ENCODE assay signal across 17 cellular contexts in genomic region chr11:102426000-102426399, GRCh38. TPM values are rescaled to one million over a fixed set of nuclear protein-coding genes. Genes with fewer than 3 reads are reported as not detected.
DNase-seq lines count a peak whose midpoint lies in the region; ATAC-seq and TF ChIP-seq lines count a peak whose summit lies in the region.
"Had no signal": no experiment of that assay in that cellular context is flagged by ENCODE, and none has a peak within 500 bp of the region (broad histone marks: within the 10 kb centered on the region; RNA-seq: fewer than 3 reads in every experiment).

No MANE protein-coding gene starts in this region.

- peaks cover 18% of the 10 kb centered on the region for H3K36me3 Mint-ChIP-seq in CD4-positive, CD25-positive, alpha-beta regulatory T cell
- peaks cover 28% of the 10 kb centered on the region for H3K36me3 Mint-ChIP-seq in Caco-2 (ENCODE audit: insufficient read depth, unreplicated experiment)
- H3K36me3 Mint-ChIP-seq in activated CD8-positive, alpha-beta T cell treated with anti-CD3 and anti-CD28 coated beads, Interleukin-2, amount 10 ng/mL, durations not matched to agents 7 days and 5 days (ENCODE audit: low read depth): peaks cover 72% of the 10 kb centered on the region
- H3K36me3 Mint-ChIP-seq: natural killer cell treated with Interleukin-12 subunit alpha and Interleukin-12 subunit beta and Interleukin-15 and Interleukin-18, amount 100 ng/mL, for 72 hours had no signal

- intact Hi-C loops in Caco-2 (cut with micrococcal nuclease; ENCODE audit: unreplicated experiment): loop anchor here (1.0 to 2.0 kb wide), 3 partner anchors 25 to 69 kb away; no protein-coding TSS in a partner anchor

- CTCF ChIA-PET in Caco-2 (lab: Charles Lee): interaction anchor here (0.8 to 3.5 kb wide), 5 partner anchors 20 to 158 kb away, joined by 3 to 23 read pairs (median 4); no protein-coding TSS in a partner anchor
- CTCF ChIA-PET in activated CD8-positive, alpha-beta T cell treated with anti-CD3 and anti-CD28 coated beads, Interleukin-2, amount 10 ng/mL, durations not matched to agents 7 days and 5 days (lab: Charles Lee): interaction anchor here (0.9 to 1.3 kb wide), 4 partner anchors 34 to 240 kb away, joined by 3 to 4 read pairs (median 4); no protein-coding TSS in a partner anchor

- ATAC-seq in CD4-positive, CD25-positive, alpha-beta regulatory T cell (ENCODE audit: low read depth in 2 of 2): no peak
- ATAC-seq in activated CD8-positive, alpha-beta T cell treated with anti-CD3 and anti-CD28 coated beads, Interleukin-2, amount 10 ng/mL, durations not matched to agents 7 days and 5 days: no peak
- ATAC-seq in HG03571 (IDR thresholded peaks at IDR 0.05; ENCODE audit: unreplicated experiment): no peak
- no peak for ATAC-seq in GM19455 (IDR thresholded peaks at IDR 0.05; ENCODE audit: unreplicated experiment)
- ATAC-seq in HG03432 (IDR thresholded peaks at IDR 0.05; ENCODE audit: unreplicated experiment): no peak
- ATAC-seq: natural killer cell treated with Interleukin-12 subunit alpha and Interleukin-12 subunit beta and Interleukin-15 and Interleukin-18, amount 100 ng/mL, for 72 hours; stimulated activated memory B cell treated with anti-CD40 and anti-IgM and Interleukin-4, amounts not matched to agents 10 μg/mL and 1 μg/mL and 100 μg/mL, for 72 hours had no signal

- no peak for DNase-seq in CD4-positive, CD25-positive, alpha-beta regulatory T cell
- DNase-seq in Caco-2: no peak
- DNase-seq in activated CD8-positive, alpha-beta T cell treated with anti-CD3 and anti-CD28 coated beads, Interleukin-2, amount 10 ng/mL, durations not matched to agents 7 days and 5 days: no peak
- peak; percentile 36 for DNase-seq in globus pallidus (ENCODE audit: low spot score)
- DNase-seq in nucleus accumbens (lab: John Stamatoyannopoulos, UW): no peak
- DNase-seq: activated CD4-positive, alpha-beta T cell treated with anti-CD3 and anti-CD28 coated beads for 4 hours; activated gamma-delta T cell treated with Interleukin-2 at 50 U/mL for 16 hours; NCI-H526; SHP77 treated with DMSO at 0.1 percent for 48 hours; stimulated activated CD4-positive, alpha-beta T cell treated with anti-CD3 and anti-CD28 coated beads, Interleukin-1b, Interleukin-23, amount 100 ng/mL, for 48 hours had no signal

- no peaks in the 10 kb centered on the region for H3K9me3 Mint-ChIP-seq in CD4-positive, CD25-positive, alpha-beta regulatory T cell
- no peaks in the 10 kb centered on the region for H3K9me3 Mint-ChIP-seq in Caco-2 (ENCODE audit: unreplicated experiment)
- H3K9me3 Mint-ChIP-seq in activated CD8-positive, alpha-beta T cell treated with anti-CD3 and anti-CD28 coated beads, Interleukin-2, amount 10 ng/mL, durations not matched to agents 7 days and 5 days (ENCODE audit: insufficient read depth): no peaks in the 10 kb centered on the region
- H3K9me3 Mint-ChIP-seq: natural killer cell treated with Interleukin-12 subunit alpha and Interleukin-12 subunit beta and Interleukin-15 and Interleukin-18, amount 100 ng/mL, for 72 hours; stimulated activated memory B cell treated with anti-CD40 and anti-IgM and Interleukin-4, amounts not matched to agents 10 μg/mL and 1 μg/mL and 100 μg/mL, for 72 hours had no signal

- no peak overlapping the region for H3K27ac ChIP-seq in CD4-positive, CD25-positive, alpha-beta regulatory T cell (ENCODE audit: insufficient read depth, low read length, poor library complexity, severe bottlenecking)
- H3K27ac ChIP-seq: C4-2B, prostate gland had no signal

- no peaks in the 10 kb centered on the region for H3K9me3 ChIP-seq in CD4-positive, CD25-positive, alpha-beta regulatory T cell (ENCODE audit: control insufficient read depth in 2 of 2, low read length in 2 of 2)
- H3K9me3 ChIP-seq in Caco-2: no peaks in the 10 kb centered on the region; the same call in 1 of the 2 replicates
- H3K9me3 ChIP-seq: prostate gland had no signal

- H3K4me3 Mint-ChIP-seq in CD4-positive, CD25-positive, alpha-beta regulatory T cell: no peak overlapping the region
- no peak overlapping the region for H3K4me3 Mint-ChIP-seq in Caco-2 (ENCODE audit: unreplicated experiment)
- H3K4me3 Mint-ChIP-seq in activated CD8-positive, alpha-beta T cell treated with anti-CD3 and anti-CD28 coated beads, Interleukin-2, amount 10 ng/mL, durations not matched to agents 7 days and 5 days: no peak overlapping the region
- H3K4me3 Mint-ChIP-seq: natural killer cell treated with Interleukin-12 subunit alpha and Interleukin-12 subunit beta and Interleukin-15 and Interleukin-18, amount 100 ng/mL, for 72 hours; stimulated activated memory B cell treated with anti-CD40 and anti-IgM and Interleukin-4, amounts not matched to agents 10 μg/mL and 1 μg/mL and 100 μg/mL, for 72 hours had no signal

- peak overlapping the region in 2 of 3 donors; percentile 57 to 85 for H3K27ac Mint-ChIP-seq in CD4-positive, CD25-positive, alpha-beta regulatory T cell
- H3K27ac Mint-ChIP-seq in Caco-2 (ENCODE audit: unreplicated experiment): peak overlapping the region; percentile 22
- peak overlapping the region; percentile 22 for H3K27ac Mint-ChIP-seq in activated CD8-positive, alpha-beta T cell treated with anti-CD3 and anti-CD28 coated beads, Interleukin-2, amount 10 ng/mL, durations not matched to agents 7 days and 5 days
- H3K27ac Mint-ChIP-seq: natural killer cell treated with Interleukin-12 subunit alpha and Interleukin-12 subunit beta and Interleukin-15 and Interleukin-18, amount 100 ng/mL, for 72 hours; stimulated activated memory B cell treated with anti-CD40 and anti-IgM and Interleukin-4, amounts not matched to agents 10 μg/mL and 1 μg/mL and 100 μg/mL, for 72 hours had no signal

- H3K36me3 ChIP-seq in CD4-positive, CD25-positive, alpha-beta regulatory T cell (ENCODE audit: control insufficient read depth, insufficient read depth, low read length): peaks cover 20% of the 10 kb centered on the region
- peaks cover 2% of the 10 kb centered on the region for H3K36me3 ChIP-seq in Caco-2 (ENCODE audit: control insufficient read depth, insufficient read depth, low read length)
- H3K36me3 ChIP-seq: prostate gland had no signal

- H3K4me3 ChIP-seq in CD4-positive, CD25-positive, alpha-beta regulatory T cell (ENCODE audit: low read depth, low read length): no peak overlapping the region
- no peak overlapping the region for H3K4me3 ChIP-seq in Caco-2 (ENCODE audit: low read depth, low read length)
- H3K4me3 ChIP-seq: prostate gland had no signal

- peaks cover 48 to 92% (median 76%) of the 10 kb centered on the region in 4 donors for H3K4me1 Mint-ChIP-seq in CD4-positive, CD25-positive, alpha-beta regulatory T cell
- peaks cover 60% of the 10 kb centered on the region for H3K4me1 Mint-ChIP-seq in Caco-2 (ENCODE audit: low read depth, unreplicated experiment)
- peaks cover 82% of the 10 kb centered on the region for H3K4me1 Mint-ChIP-seq in activated CD8-positive, alpha-beta T cell treated with anti-CD3 and anti-CD28 coated beads, Interleukin-2, amount 10 ng/mL, durations not matched to agents 7 days and 5 days (ENCODE audit: low read depth)

- H3K4me1 ChIP-seq in CD4-positive, CD25-positive, alpha-beta regulatory T cell (ENCODE audit: control insufficient read depth, insufficient read depth, low read length, poor library complexity, severe bottlenecking): peaks cover 61% of the 10 kb centered on the region
- peaks cover 57% of the 10 kb centered on the region for H3K4me1 ChIP-seq in Caco-2

- H3K27me3 ChIP-seq in CD4-positive, CD25-positive, alpha-beta regulatory T cell (ENCODE audit: control insufficient read depth, insufficient read depth, low read length): no peaks in the 10 kb centered on the region
- H3K27me3 ChIP-seq in Caco-2 (replicated peaks; ENCODE audit: control insufficient read depth, insufficient read depth, low read length): no peaks in the 10 kb centered on the region

- H3K27me3 Mint-ChIP-seq in CD4-positive, CD25-positive, alpha-beta regulatory T cell: no peaks in the 10 kb centered on the region
- H3K27me3 Mint-ChIP-seq in Caco-2 (ENCODE audit: insufficient read depth, unreplicated experiment): no peaks in the 10 kb centered on the region
- no peaks in the 10 kb centered on the region for H3K27me3 Mint-ChIP-seq in activated CD8-positive, alpha-beta T cell treated with anti-CD3 and anti-CD28 coated beads, Interleukin-2, amount 10 ng/mL, durations not matched to agents 7 days and 5 days (ENCODE audit: low read depth)
- H3K27me3 Mint-ChIP-seq: natural killer cell treated with Interleukin-12 subunit alpha and Interleukin-12 subunit beta and Interleukin-15 and Interleukin-18, amount 100 ng/mL, for 72 hours; stimulated activated memory B cell treated with anti-CD40 and anti-IgM and Interleukin-4, amounts not matched to agents 10 μg/mL and 1 μg/mL and 100 μg/mL, for 72 hours had no signal

- BruUV-seq in Caco-2 (replicated peaks; lab: Mats Ljungman, UMichigan): no TSS peak

- no peak for TF ChIP-seq CTCF in Caco-2 (IDR thresholded peaks at IDR 0.05; ENCODE audit: insufficient read depth in 1 of 2, low read depth in 1 of 2, low read length in 1 of 2, severe bottlenecking in 1 of 2, unreplicated experiment in 1 of 2)

- POLR2A ChIA-PET in Caco-2 (lab: Charles Lee): interaction anchor here (1.3 kb wide), 1 partner anchor 26 kb away, joined by 8 read pairs; no protein-coding TSS in a partner anchor
- POLR2A ChIA-PET in activated CD8-positive, alpha-beta T cell treated with anti-CD3 and anti-CD28 coated beads, Interleukin-2, amount 10 ng/mL, durations not matched to agents 7 days and 5 days (lab: Charles Lee): interaction anchor here (0.6 kb wide), 2 partner anchors 14 to 84 kb away, joined by 3 read pairs; no protein-coding TSS in a partner anchor

RNA-seq across cellular contexts. Expression of gene TMEM123, which starts 26.6 kb away (rescaled TPM):
- 330 TPM for total RNA-seq in CD4-positive, CD25-positive, alpha-beta regulatory T cell
- 100 to 1,000 TPM; 583 to 771 (median 683) TPM for polyA plus RNA-seq in CD4-positive, CD25-positive, alpha-beta regulatory T cell
- total RNA-seq in Caco-2 (2022): 400 and 431 TPM in 2 replicates
- total RNA-seq in activated CD8-positive, alpha-beta T cell treated with anti-CD3 and anti-CD28 coated beads, Interleukin-2, amount 10 ng/mL, durations not matched to agents 7 days and 5 days: 100 to 1,000 TPM; 434 to 461 TPM
